8 cellular contexts compared by ENCODE assay signal in the genomic region with DNA sequence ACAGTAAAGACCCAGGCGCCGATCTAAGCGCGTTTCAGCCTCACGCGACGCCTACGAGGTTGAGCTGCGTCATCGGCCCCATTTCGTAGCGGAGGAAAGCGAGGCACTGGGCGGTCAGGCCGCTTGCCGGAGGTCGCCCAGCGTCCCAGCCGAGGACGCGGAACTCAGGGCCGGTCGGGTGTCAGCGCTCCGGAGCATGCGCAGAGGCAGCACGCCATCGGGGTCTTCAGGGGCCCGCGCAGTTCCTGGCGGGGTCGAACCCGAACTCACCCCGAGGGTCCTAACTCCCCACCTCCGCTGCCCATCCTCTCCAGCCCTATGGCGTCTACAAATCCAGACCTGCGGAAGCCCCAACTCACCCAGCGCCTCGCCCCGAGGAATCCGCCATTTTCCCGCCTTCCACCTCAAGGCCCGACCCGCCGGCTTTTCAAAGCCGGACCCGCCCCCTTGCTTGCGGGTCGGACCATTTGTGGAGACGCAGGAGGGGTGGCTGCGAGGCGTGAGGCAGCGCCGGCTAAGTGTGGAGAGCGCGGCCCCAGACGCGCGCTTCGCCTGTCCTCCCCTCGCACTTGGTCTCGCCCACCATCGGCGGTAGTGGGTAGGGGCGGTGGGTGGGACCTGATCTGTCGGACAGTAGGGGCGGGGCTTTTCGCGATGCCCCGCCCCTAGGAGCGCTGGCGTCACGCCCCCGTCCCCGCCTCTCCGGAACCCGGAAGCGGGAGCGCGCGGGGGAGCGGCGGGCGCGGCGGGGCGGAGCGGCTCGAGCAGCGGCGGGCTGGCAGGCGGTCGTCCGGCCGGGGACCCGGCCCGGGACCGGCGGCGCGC. TPM values are rescaled to one million over a fixed set of nuclear protein-coding genes. Genes with fewer than 3 reads are reported as not detected.
DNase-seq lines count a peak whose midpoint lies in the region; ATAC-seq and TF ChIP-seq lines count a peak whose summit lies in the region.

A gene with protein sequence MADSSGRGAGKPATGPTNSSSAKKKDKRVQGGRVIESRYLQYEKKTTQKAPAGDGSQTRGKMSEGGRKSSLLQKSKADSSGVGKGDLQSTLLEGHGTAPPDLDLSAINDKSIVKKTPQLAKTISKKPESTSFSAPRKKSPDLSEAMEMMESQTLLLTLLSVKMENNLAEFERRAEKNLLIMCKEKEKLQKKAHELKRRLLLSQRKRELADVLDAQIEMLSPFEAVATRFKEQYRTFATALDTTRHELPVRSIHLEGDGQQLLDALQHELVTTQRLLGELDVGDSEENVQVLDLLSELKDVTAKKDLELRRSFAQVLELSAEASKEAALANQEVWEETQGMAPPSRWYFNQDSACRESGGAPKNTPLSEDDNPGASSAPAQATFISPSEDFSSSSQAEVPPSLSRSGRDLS (minus strand): TSS at position 418 of the 825 bp plus-strand sequence. CDS start 30 bp downstream, at position 388.
Gene MYO9B, plus strand, starts transcription at position 743 of the 825 bp plus-strand sequence. CDS start 25,941 bp downstream, outside the sequence.

- peaks cover 20% of the 10 kb centered on the region for H3K36me3 ChIP-seq in thymus (ENCODE audit: control insufficient read depth, insufficient read depth)

- no peaks in the 10 kb centered on the region for H3K9me3 ChIP-seq in thymus (ENCODE audit: control insufficient read depth)

- peak within 1 kb of the TSS; percentile 92 for H3K4me3 ChIP-seq in GM12865 (ENCODE audit: low read depth, low read length)
- H3K4me3 ChIP-seq in thymus (ENCODE audit: low read length) = peak within 1 kb of the TSS; percentile 88

- under 1% methylated on average over 101 of the region's 101 CpGs for WGBS in thymus

- peak; percentile 79 for ATAC-seq in HG02763 (IDR thresholded peaks at IDR 0.05; ENCODE audit: unreplicated experiment)
- ATAC-seq in activated naive CD8-positive, alpha-beta T cell treated with anti-CD3 and anti-CD28 coated beads, Interleukin-2, amount 10 ng/mL, durations not matched to agents 7 days and 5 days (ENCODE audit: low read depth) = peak; percentile 90

- no peaks in the 10 kb centered on the region for H3K27me3 Mint-ChIP-seq in activated naive CD8-positive, alpha-beta T cell treated with anti-CD3 and anti-CD28 coated beads, Interleukin-2, amount 10 ng/mL, durations not matched to agents 7 days and 5 days
- H3K27me3 Mint-ChIP-seq in osteocyte (ENCODE audit: unreplicated experiment) = no peaks in the 10 kb centered on the region

- intact Hi-C loops in head of caudate nucleus (cut with DNase I) = loop anchor here (10.0 kb wide), 1 partner anchor 210 kb away; the partner anchor contains the start of gene ANKLE1

- peaks cover 28% of the 10 kb centered on the region for H3K36me3 Mint-ChIP-seq in activated naive CD8-positive, alpha-beta T cell treated with anti-CD3 and anti-CD28 coated beads, Interleukin-2, amount 10 ng/mL, durations not matched to agents 7 days and 5 days
- H3K36me3 Mint-ChIP-seq in osteocyte (ENCODE audit: unreplicated experiment) = peaks cover 5% of the 10 kb centered on the region

- no peaks in the 10 kb centered on the region for H3K9me3 Mint-ChIP-seq in activated naive CD8-positive, alpha-beta T cell treated with anti-CD3 and anti-CD28 coated beads, Interleukin-2, amount 10 ng/mL, durations not matched to agents 7 days and 5 days
- H3K9me3 Mint-ChIP-seq in osteocyte (ENCODE audit: unreplicated experiment) = no peaks in the 10 kb centered on the region

- peak within 1 kb of the TSS; percentile 99 for H3K4me3 Mint-ChIP-seq in activated naive CD8-positive, alpha-beta T cell treated with anti-CD3 and anti-CD28 coated beads, Interleukin-2, amount 10 ng/mL, durations not matched to agents 7 days and 5 days
- peak within 1 kb of the TSS; percentile 97 for H3K4me3 Mint-ChIP-seq in osteocyte (ENCODE audit: unreplicated experiment)

- peaks cover 45% of the 10 kb centered on the region for H3K4me1 Mint-ChIP-seq in activated naive CD8-positive, alpha-beta T cell treated with anti-CD3 and anti-CD28 coated beads, Interleukin-2, amount 10 ng/mL, durations not matched to agents 7 days and 5 days
- peaks cover 55% of the 10 kb centered on the region for H3K4me1 Mint-ChIP-seq in osteocyte (ENCODE audit: unreplicated experiment)

- peak within 1 kb of the TSS; percentile 98 for H3K27ac Mint-ChIP-seq in activated naive CD8-positive, alpha-beta T cell treated with anti-CD3 and anti-CD28 coated beads, Interleukin-2, amount 10 ng/mL, durations not matched to agents 7 days and 5 days
- H3K27ac Mint-ChIP-seq in osteocyte (ENCODE audit: unreplicated experiment) = peak within 1 kb of the TSS; percentile 89

- DNase-seq in GM12865 (ENCODE audit: low read depth) (peak; percentile 100), NCI-H1417 treated with DMSO at 0.1 percent for 48 hours (lab: John Stamatoyannopoulos, UW) (peak; percentile 82), SW 1271 (lab: John Stamatoyannopoulos, UW) (peak; percentile 95 to 97), head of caudate nucleus (peak; percentile 97 to 100 (median 100)), osteocyte (ENCODE audit: extremely low spot score, unreplicated experiment) (peak; percentile 100)
- peak; percentile 99 for DNase-seq in activated naive CD8-positive, alpha-beta T cell treated with anti-CD3 and anti-CD28 coated beads, Interleukin-2, amount 10 ng/mL, durations not matched to agents 7 days and 5 days

- no peaks in the 10 kb centered on the region for H3K27me3 ChIP-seq in thymus (ENCODE audit: control insufficient read depth, insufficient read depth)

- H3K4me1 ChIP-seq in thymus (ENCODE audit: control insufficient read depth, insufficient read depth, low read length) = peaks cover 23% of the 10 kb centered on the region

- H3K27ac ChIP-seq in thymus (ENCODE audit: low read depth) = peak within 1 kb of the TSS; percentile 86

- POLR2A ChIA-PET in activated naive CD8-positive, alpha-beta T cell treated with anti-CD3 and anti-CD28 coated beads, Interleukin-2, amount 10 ng/mL, durations not matched to agents 7 days and 5 days (lab: Charles Lee) = interaction anchor here (0.6 to 4.3 kb wide), 14 partner anchors 10 to 207 kb away, joined by 3 to 64 read pairs (median 4); partner anchors contain the start of genes OCEL1 and USE1

- TF ChIP-seq CTCF in GM12865 (IDR thresholded peaks at IDR 0.05; ENCODE audit: insufficient read depth, low read depth, low read length, missing control alignments) (no peak), osteocyte (IDR thresholded peaks at IDR 0.05) (no peak)

RNA-seq across cellular contexts. Expression of the first gene that starts in this region (rescaled TPM):
- total RNA-seq in activated naive CD8-positive, alpha-beta T cell treated with anti-CD3 and anti-CD28 coated beads, Interleukin-2, amount 10 ng/mL, durations not matched to agents 7 days and 5 days = 10 to 100 TPM; 50.7 to 51.7 TPM
- total RNA-seq in osteocyte = 9.2 and 11.6 TPM in 2 replicates
- 19.5 TPM for polyA plus RNA-seq in thymus

RNA-seq across cellular contexts. Expression of gene MYO9B, which starts in this region (rescaled TPM):
- total RNA-seq in activated naive CD8-positive, alpha-beta T cell treated with anti-CD3 and anti-CD28 coated beads, Interleukin-2, amount 10 ng/mL, durations not matched to agents 7 days and 5 days = 100 to 1,000 TPM; 275 to 285 TPM
- total RNA-seq in osteocyte = 93.3 and 94.3 TPM in 2 replicates
- 103 TPM for polyA plus RNA-seq in thymus

Comparison
In these comparisons a context has a peak if more than half of its experiments do, and no peak if none do; other contexts are left out.
1. Peak in every context shown above with its lines: DNase-seq, ATAC-seq, H3K4me3 ChIP-seq and H3K27ac ChIP-seq.